Comparison of ENCODE assay signal across 2 cellular contexts in genomic region chr6:35508027-35508426, GRCh38.
TF ChIP-seq lines count a peak whose summit lies in the region.

No MANE protein-coding gene starts in this region.

TF ChIP-seq in HEK293, 187 proteins besides CTCF, POLR2A, EP300 and RAD21:
- TF ChIP-seq ZNF707 (tag by site-specific recombination; IDR thresholded peaks at IDR 0.05) (no peak), ZNF341 (tag by site-specific recombination; IDR thresholded peaks at IDR 0.05; ENCODE audit: low read depth) (peak; percentile 52), ZNF645 (tag by site-specific recombination; IDR thresholded peaks at IDR 0.05) (no peak), ZNF391 (tag by site-specific recombination; IDR thresholded peaks at IDR 0.05; ENCODE audit: borderline replicate concordance, low read depth) (no peak), ZNF433 (tag by site-specific recombination; IDR thresholded peaks at IDR 0.05; ENCODE audit: low read depth) (no peak), ZNF266 (tag by site-specific recombination; IDR thresholded peaks at IDR 0.05; ENCODE audit: low read depth) (no peak), BCL6B (tag by site-specific recombination; IDR thresholded peaks at IDR 0.05) (no peak), ZBTB21 (tag by site-specific recombination; IDR thresholded peaks at IDR 0.05) (no peak)

TF ChIP-seq in K562, 482 proteins besides CTCF, POLR2A, EP300 and RAD21:
- TF ChIP-seq ZNF79 (CRISPR knock-in tag; IDR thresholded peaks at IDR 0.05; ENCODE audit: low read depth): no peak
- TF ChIP-seq ADNP (tag; IDR thresholded peaks at IDR 0.05): no peak
- TF ChIP-seq BRD9 (IDR thresholded peaks at IDR 0.05; ENCODE audit: low read depth, partially characterized antibody): no peak
- no peak for TF ChIP-seq RBM15 (IDR thresholded peaks at IDR 0.05; ENCODE audit: insufficient read depth, low read length)
- no peak for TF ChIP-seq TEAD2 (tag; IDR thresholded peaks at IDR 0.05)
